8 cellular contexts compared by ENCODE assay signal in the genomic region with DNA sequence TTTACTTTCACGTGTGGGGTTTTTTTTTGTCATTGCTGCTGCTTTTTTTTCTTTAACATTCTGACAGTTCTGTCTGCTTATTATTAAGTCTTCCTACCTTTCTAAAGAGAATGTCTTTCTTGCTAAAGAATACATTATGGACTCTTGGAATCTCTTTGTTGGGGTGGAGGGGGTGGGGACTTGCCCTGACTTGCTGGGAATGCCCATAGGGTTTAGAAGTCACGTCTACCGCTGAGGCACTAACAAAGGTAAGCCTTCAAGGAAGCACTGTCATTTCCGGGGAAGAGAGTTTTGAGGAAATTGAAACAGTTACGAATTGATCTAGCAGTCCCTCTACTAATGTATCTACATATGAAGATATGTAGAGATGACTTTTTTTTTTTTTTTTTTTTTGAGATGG. TPM values are rescaled to one million over a fixed set of nuclear protein-coding genes. Genes with fewer than 3 reads are reported as not detected.
DNase-seq lines count a peak whose midpoint lies in the region; ATAC-seq and TF ChIP-seq lines count a peak whose summit lies in the region.

No MANE protein-coding gene starts in this region.

- H3K27me3 ChIP-seq in brain microvascular endothelial cell (replicated peaks), result no peaks in the 10 kb centered on the region

- DNase-seq in AG04449 (ENCODE audit: low read depth, low spot score) (no peak), brain microvascular endothelial cell (peak; percentile 63), NOMO-1 treated with DMSO at 0.1 percent for 48 hours (lab: John Stamatoyannopoulos, UW; ENCODE audit: unreplicated experiment) (no peak), SW 1271 (lab: John Stamatoyannopoulos, UW) (no peak)
- no peak for DNase-seq in Jurkat, Clone E6-1 (ENCODE audit: low read depth, low spot score)
- DNase-seq in naive thymus-derived CD8-positive, alpha-beta T cell, result no peak
- no peak for DNase-seq in effector CD4-positive, alpha-beta T cell

- peaks cover 15% of the 10 kb centered on the region for H3K36me3 ChIP-seq in brain microvascular endothelial cell (replicated peaks)

- H3K4me3 Mint-ChIP-seq in naive thymus-derived CD8-positive, alpha-beta T cell, result peak overlapping the region; percentile 69 to 84 (median 79)

- peak overlapping the region; percentile 29 for H3K4me3 ChIP-seq in AG04449 (ENCODE audit: low read depth, low read length)
- peak overlapping the region; percentile 45 for H3K4me3 ChIP-seq in Jurkat, Clone E6-1 (ENCODE audit: low read length)
- no peak overlapping the region for H3K4me3 ChIP-seq in brain microvascular endothelial cell (ENCODE audit: low read depth, low read length)

- ATAC-seq in naive thymus-derived CD8-positive, alpha-beta T cell, result peak; percentile 31 to 38
- no peak for ATAC-seq in GM19023 (IDR thresholded peaks at IDR 0.05; ENCODE audit: unreplicated experiment)

- H3K36me3 Mint-ChIP-seq in naive thymus-derived CD8-positive, alpha-beta T cell, result peaks cover 0 to 28% (median under 1%) of the 10 kb centered on the region in 3 donors

- no peaks in the 10 kb centered on the region for H3K9me3 Mint-ChIP-seq in naive thymus-derived CD8-positive, alpha-beta T cell

- H3K27me3 Mint-ChIP-seq in naive thymus-derived CD8-positive, alpha-beta T cell, result no peaks in the 10 kb centered on the region

- in situ Hi-C loops in brain microvascular endothelial cell (cut with HindIII; ENCODE audit: low pct_ligation_motif_present, low sequenced_read_pairs), result no loop called here

- TF ChIP-seq CTCF in AG04449 (IDR thresholded peaks at IDR 0.05; ENCODE audit: insufficient read depth, low read length, missing control alignments) (no peak), brain microvascular endothelial cell (IDR thresholded peaks at IDR 0.05; ENCODE audit: low read depth, low read length, missing control alignments) (no peak)

- H3K4me1 Mint-ChIP-seq in naive thymus-derived CD8-positive, alpha-beta T cell, result peaks cover 42 to 70% (median 58%) of the 10 kb centered on the region in 4 donors

- POLR2A ChIA-PET in AG04449 (lab: Yijun Ruan, JAX), result no interaction called here
- POLR2A ChIA-PET in naive thymus-derived CD8-positive, alpha-beta T cell (lab: Charles Lee), result no interaction called here

- CTCF ChIA-PET in AG04449 (lab: Yijun Ruan, JAX), result no interaction called here

- H3K27ac Mint-ChIP-seq in naive thymus-derived CD8-positive, alpha-beta T cell, result peak overlapping the region; percentile 52 to 90 (median 82)

- H3K27ac ChIP-seq in brain microvascular endothelial cell, result peak overlapping the region; percentile 94

RNA-seq across cellular contexts. Expression of gene CD99, which starts 19.4 kb away (rescaled TPM):
- 682 TPM for polyA plus RNA-seq in Jurkat, Clone E6-1 (2012; ENCODE audit: insufficient read depth, insufficient read length)
- 100 to 1,000 TPM; 123 to 124 TPM for total RNA-seq in naive thymus-derived CD8-positive, alpha-beta T cell
- 100 to 1,000 TPM; 120 to 218 (median 137) TPM for polyA plus RNA-seq in naive thymus-derived CD8-positive, alpha-beta T cell

RNA-seq across cellular contexts. Expression of gene XG, which starts 41.3 kb away (rescaled TPM):
- not detected for polyA plus RNA-seq in Jurkat, Clone E6-1 (2012; ENCODE audit: insufficient read depth, insufficient read length)
- not detected for total RNA-seq in naive thymus-derived CD8-positive, alpha-beta T cell
- polyA plus RNA-seq in naive thymus-derived CD8-positive, alpha-beta T cell, result not detected
